ENCODE assay signal across 9 cellular contexts in the genomic region with DNA sequence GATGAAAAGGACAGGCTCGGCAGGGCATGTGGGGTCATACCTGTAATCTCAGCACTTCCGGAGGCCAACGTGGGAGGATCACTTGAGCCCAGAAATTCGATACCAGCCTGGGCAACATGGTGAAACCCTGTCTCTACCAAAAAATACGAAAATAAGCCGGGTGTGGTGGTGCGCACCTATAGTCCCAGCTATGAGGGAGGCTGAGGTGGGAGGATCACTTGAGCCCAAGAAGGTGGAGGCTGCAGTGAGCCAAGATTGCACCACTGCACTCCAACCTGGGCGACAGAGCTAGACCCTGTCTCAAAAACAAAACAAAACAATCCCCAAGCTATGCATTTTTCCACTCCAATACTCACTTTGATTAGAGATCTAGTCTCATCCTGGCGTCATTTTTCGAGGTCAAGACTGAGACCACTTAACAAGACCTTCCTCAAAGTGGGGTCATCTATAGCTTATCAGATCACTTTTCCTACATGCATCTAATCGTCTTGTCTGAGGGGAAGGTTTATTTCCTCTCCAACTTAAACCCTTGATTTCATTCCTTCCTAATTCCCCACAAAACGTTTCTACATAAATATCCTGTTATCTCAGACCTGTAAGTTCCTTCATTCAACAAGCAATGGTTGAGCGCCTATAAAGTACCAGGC. TPM values are rescaled to one million over a fixed set of nuclear protein-coding genes. Genes with fewer than 3 reads are reported as not detected.
A peak's percentile ranks its signal among the peaks of the same experiment; 100 is the strongest.
DNase-seq lines count a peak whose midpoint lies in the region; ATAC-seq and TF ChIP-seq lines count a peak whose summit lies in the region.
"Had no signal": no experiment of that assay in that cellular context is flagged by ENCODE, and none has a peak within 500 bp of the region (broad histone marks: within the 10 kb centered on the region; RNA-seq: fewer than 3 reads in every experiment).

No MANE protein-coding gene starts in this region.

- H3K4me1 ChIP-seq in SJCRH30 (no peaks in the 10 kb centered on the region; the same call in 1 of the 2 replicates), rectal smooth muscle tissue (ENCODE audit: control insufficient read depth, insufficient read depth, low read length) (no peaks in the 10 kb centered on the region)

- ATAC-seq in HG03565 (IDR thresholded peaks at IDR 0.05; ENCODE audit: unreplicated experiment) (no peak), HG02588 (IDR thresholded peaks at IDR 0.05; ENCODE audit: unreplicated experiment) (no peak)

- no peak overlapping the region for H3K9ac ChIP-seq in rectal smooth muscle tissue (ENCODE audit: low read length)

- DNase-seq in GM06990 (ENCODE audit: extremely low read depth, insufficient read length) (no peak), SJCRH30 (no peak), fibroblast of mammary gland (ENCODE audit: low read depth) (no peak)
- DNase-seq in activated effector memory CD4-positive, alpha-beta T cell treated with anti-CD3 and anti-CD28 coated beads, Interleukin-2, amount 50 U/mL, for 16 hours, result no peak
- no peak for DNase-seq in stimulated activated CD4-positive, alpha-beta T cell treated with anti-CD3 and anti-CD28 coated beads, Interleukin-2, amount 100 ng/mL, for 48 hours
- DNase-seq: kidney glomerular epithelial cell had no signal

- H3K9me3 ChIP-seq in SJCRH30 (replicated peaks), result no peaks in the 10 kb centered on the region

- H3K27ac ChIP-seq in SJCRH30, result no peak overlapping the region; the same call in 1 of the 2 replicates
- no peak overlapping the region for H3K27ac ChIP-seq in rectal smooth muscle tissue (ENCODE audit: low read depth, low read length)

- TF ChIP-seq CTCF in GM06990 (IDR thresholded peaks at IDR 0.05; ENCODE audit: insufficient read depth, low read length, poor library complexity, severe bottlenecking) (no peak), fibroblast of mammary gland (conservative IDR thresholded peaks at IDR 0.05; ENCODE audit: control insufficient read depth, insufficient read depth, low read depth, low read length) (no peak)

- H3K27me3 ChIP-seq in GM06990 (replicated peaks; ENCODE audit: control insufficient read depth, insufficient read depth, low read length), result no peaks in the 10 kb centered on the region
- H3K27me3 ChIP-seq in SJCRH30, result no peaks in the 10 kb centered on the region
- no peaks in the 10 kb centered on the region for H3K27me3 ChIP-seq in rectal smooth muscle tissue (ENCODE audit: control insufficient read depth, insufficient read depth, low read length)

- H3K36me3 ChIP-seq in GM06990 (ENCODE audit: control insufficient read depth, insufficient read depth, low read length), result no peaks in the 10 kb centered on the region
- peaks cover 3% of the 10 kb centered on the region; the same call in 1 of the 2 replicates for H3K36me3 ChIP-seq in SJCRH30
- H3K36me3 ChIP-seq in rectal smooth muscle tissue (ENCODE audit: control insufficient read depth, insufficient read depth, low read length), result no peaks in the 10 kb centered on the region

- peak overlapping the region; percentile 75 for H3K4me3 ChIP-seq in GM06990 (replicated peaks; ENCODE audit: low read depth, low read length)
- peak overlapping the region; percentile 86 for H3K4me3 ChIP-seq in SJCRH30
- H3K4me3 ChIP-seq in fibroblast of mammary gland (ENCODE audit: control insufficient read depth, low read depth, low read length), result peak overlapping the region; percentile 62
- peak overlapping the region; percentile 74 for H3K4me3 ChIP-seq in rectal smooth muscle tissue (ENCODE audit: low read length)

RNA-seq across cellular contexts. Expression of gene NKAP, which starts 1.3 kb away (rescaled TPM):
- 14.2 and 15.3 TPM in 2 replicates for total RNA-seq in SJCRH30 (2014; rRNA removed; shearing (Covaris generic))

RNA-seq across cellular contexts. Expression of gene AKAP14, which starts 46.6 kb away (rescaled TPM):
- total RNA-seq in SJCRH30 (2014; rRNA removed; shearing (Covaris generic)), result not detected in 2 replicates
